ENCODE assay signal across 8 cellular contexts in genomic region chr9:13351768-13352386, GRCh38.
DNase-seq lines count a peak whose midpoint lies in the region; ATAC-seq and TF ChIP-seq lines count a peak whose summit lies in the region.

No MANE protein-coding gene starts in this region.

- no peaks in the 10 kb centered on the region for H3K27me3 ChIP-seq in RWPE2 (ENCODE audit: insufficient read depth, poor library complexity, severe bottlenecking)

- CTCF ChIA-PET in activated naive CD4-positive, alpha-beta T cell treated with anti-CD3 and anti-CD28 coated beads for 36 hours (lab: Charles Lee), result interaction anchor here (0.8 kb wide), 1 partner anchor 31 kb away, joined by 3 read pairs; no protein-coding TSS in a partner anchor

- no peak overlapping the region for H3K4me3 Mint-ChIP-seq in activated naive CD4-positive, alpha-beta T cell treated with anti-CD3 and anti-CD28 coated beads for 36 hours
- no peak overlapping the region for H3K4me3 Mint-ChIP-seq in activated naive CD8-positive, alpha-beta T cell treated with anti-CD3 and anti-CD28 coated beads for 36 hours

- H3K4me3 ChIP-seq in RWPE2 (ENCODE audit: severe bottlenecking) (no peak overlapping the region), fibroblast of villous mesenchyme (ENCODE audit: low read depth, low read length) (no peak overlapping the region)

- H3K4me1 ChIP-seq in RWPE2 (ENCODE audit: insufficient read depth, poor library complexity, severe bottlenecking), result no peaks in the 10 kb centered on the region

- TF ChIP-seq CTCF in RWPE2 (IDR thresholded peaks at IDR 0.05; ENCODE audit: poor library complexity, severe bottlenecking) (peak; percentile 90), fibroblast of villous mesenchyme (IDR thresholded peaks at IDR 0.05; ENCODE audit: insufficient read depth, low read depth, low read length) (peak; percentile 54)

- intact Hi-C loops in activated naive CD4-positive, alpha-beta T cell treated with anti-CD3 and anti-CD28 coated beads for 36 hours (cut with micrococcal nuclease), result loop anchor here (5.0 to 10.0 kb wide), 2 partner anchors 1000 to 1083 kb away; no protein-coding TSS in a partner anchor

- no peak overlapping the region for H3K27ac ChIP-seq in RWPE2 (ENCODE audit: poor library complexity, severe bottlenecking)

- H3K36me3 Mint-ChIP-seq in activated naive CD4-positive, alpha-beta T cell treated with anti-CD3 and anti-CD28 coated beads for 36 hours (ENCODE audit: low read depth), result no peaks in the 10 kb centered on the region
- no peaks in the 10 kb centered on the region for H3K36me3 Mint-ChIP-seq in activated naive CD8-positive, alpha-beta T cell treated with anti-CD3 and anti-CD28 coated beads for 36 hours
- H3K36me3 Mint-ChIP-seq in activated naive CD4-positive, alpha-beta T cell treated with anti-CD3 and anti-CD28 coated beads, Interleukin-2, amount 50 U/mL, for 72 hours, result no peaks in the 10 kb centered on the region

- no peaks in the 10 kb centered on the region for H3K27me3 Mint-ChIP-seq in activated naive CD4-positive, alpha-beta T cell treated with anti-CD3 and anti-CD28 coated beads for 36 hours (ENCODE audit: low read depth)
- H3K27me3 Mint-ChIP-seq in activated naive CD8-positive, alpha-beta T cell treated with anti-CD3 and anti-CD28 coated beads for 36 hours, result no peaks in the 10 kb centered on the region

- H3K9me3 Mint-ChIP-seq in activated naive CD4-positive, alpha-beta T cell treated with anti-CD3 and anti-CD28 coated beads for 36 hours, result peaks cover 3% of the 10 kb centered on the region
- no peaks in the 10 kb centered on the region for H3K9me3 Mint-ChIP-seq in activated naive CD8-positive, alpha-beta T cell treated with anti-CD3 and anti-CD28 coated beads for 36 hours
- no peaks in the 10 kb centered on the region for H3K9me3 Mint-ChIP-seq in activated naive CD4-positive, alpha-beta T cell treated with anti-CD3 and anti-CD28 coated beads, Interleukin-2, amount 50 U/mL, for 72 hours

- H3K27ac Mint-ChIP-seq in activated naive CD4-positive, alpha-beta T cell treated with anti-CD3 and anti-CD28 coated beads for 36 hours, result no peak overlapping the region
- no peak overlapping the region for H3K27ac Mint-ChIP-seq in activated naive CD8-positive, alpha-beta T cell treated with anti-CD3 and anti-CD28 coated beads for 36 hours
- H3K27ac Mint-ChIP-seq in activated naive CD4-positive, alpha-beta T cell treated with anti-CD3 and anti-CD28 coated beads, Interleukin-2, amount 50 U/mL, for 72 hours, result no peak overlapping the region

- no peak; the same call in 2 of the 3 replicates for ATAC-seq in RWPE2 (ENCODE audit: low read depth)
- ATAC-seq in activated naive CD4-positive, alpha-beta T cell treated with anti-CD3 and anti-CD28 coated beads, Interleukin-2, amount 50 U/mL, for 72 hours, result no peak

- DNase-seq in DMS 273 treated with DMSO at 0.1 percent for 48 hours (lab: John Stamatoyannopoulos, UW) (peak; percentile 32), Kasumi-1 (lab: John Stamatoyannopoulos, UW) (peak; percentile 8 to 18), RWPE2 (ENCODE audit: low spot score) (no peak), fibroblast of villous mesenchyme (ENCODE audit: low read depth) (peak; percentile 74), pulmonary artery endothelial cell (ENCODE audit: low read depth, low spot score) (peak; percentile 35)
- DNase-seq in activated naive CD4-positive, alpha-beta T cell treated with anti-CD3 and anti-CD28 coated beads for 36 hours, result no peak
- no peak for DNase-seq in activated naive CD8-positive, alpha-beta T cell treated with anti-CD3 and anti-CD28 coated beads for 36 hours
- DNase-seq in activated naive CD4-positive, alpha-beta T cell treated with anti-CD3 and anti-CD28 coated beads, Interleukin-2, amount 50 U/mL, for 72 hours (ENCODE audit: low spot score in 2 of 2), result no peak

- H3K4me1 Mint-ChIP-seq in activated naive CD4-positive, alpha-beta T cell treated with anti-CD3 and anti-CD28 coated beads for 36 hours (ENCODE audit: low read depth), result no peaks in the 10 kb centered on the region
- H3K4me1 Mint-ChIP-seq in activated naive CD8-positive, alpha-beta T cell treated with anti-CD3 and anti-CD28 coated beads for 36 hours, result no peaks in the 10 kb centered on the region

- no peaks in the 10 kb centered on the region for H3K9me3 ChIP-seq in RWPE2 (ENCODE audit: severe bottlenecking)

- H3K36me3 ChIP-seq in RWPE2 (ENCODE audit: low read depth), result no peaks in the 10 kb centered on the region

Comparison
In these comparisons a context has a peak if more than half of its experiments do, and no peak if none do; other contexts are left out.
1. DNase-seq: peak in DMS 273 treated with DMSO at 0.1 percent for 48 hours (single experiment), Kasumi-1 (2 of 2), fibroblast of villous mesenchyme (single experiment) and pulmonary artery endothelial cell (single experiment); none in RWPE2 (single experiment), activated naive CD4-positive, alpha-beta T cell treated with anti-CD3 and anti-CD28 coated beads for 36 hours (single experiment), activated naive CD8-positive, alpha-beta T cell treated with anti-CD3 and anti-CD28 coated beads for 36 hours (single experiment) and activated naive CD4-positive, alpha-beta T cell treated with anti-CD3 and anti-CD28 coated beads, Interleukin-2, amount 50 U/mL, for 72 hours (0 of 2).